ENCODE assay signal across 29 cellular contexts in genomic region chr2:220707261-220707660, GRCh38.
"Had no signal": no experiment of that assay in that cellular context is flagged by ENCODE, and none has a peak within 500 bp of the region (broad histone marks: within the 10 kb centered on the region; RNA-seq: fewer than 3 reads in every experiment).

No MANE protein-coding gene starts in this region.

- H3K4me1 Mint-ChIP-seq: stimulated activated effector memory CD8-positive, alpha-beta T cell treated with anti-CD3 and anti-CD28 coated beads, Interleukin-12 subunit alpha, Interleukin-12 subunit beta, amount 100 ng/mL, for 72 hours; stimulated activated memory B cell treated with anti-CD40 and anti-IgM and Interleukin-4, amounts not matched to agents 10 μg/mL and 1 μg/mL and 100 μg/mL, for 72 hours; stimulated activated naive B cell treated with anti-CD40 and anti-IgM and Interleukin-4, amounts not matched to agents 10 μg/mL and 1 μg/mL and 100 μg/mL, for 72 hours; stimulated activated naive CD8-positive, alpha-beta T cell treated with anti-CD3 and anti-CD28 coated beads, Interleukin-15, amount 100 ng/mL, for 72 hours had no signal

- H3K27me3 ChIP-seq: stomach, suprapubic skin, testis, thyroid gland, tibial artery, tibial nerve, transverse colon, upper lobe of left lung, uterus, vagina had no signal

- H3K36me3 Mint-ChIP-seq: stimulated activated effector memory CD8-positive, alpha-beta T cell treated with anti-CD3 and anti-CD28 coated beads, Interleukin-12 subunit alpha, Interleukin-12 subunit beta, amount 100 ng/mL, for 72 hours; stimulated activated memory B cell treated with anti-CD40 and anti-IgM and Interleukin-4, amounts not matched to agents 10 μg/mL and 1 μg/mL and 100 μg/mL, for 72 hours; stimulated activated naive B cell treated with anti-CD40 and anti-IgM and Interleukin-4, amounts not matched to agents 10 μg/mL and 1 μg/mL and 100 μg/mL, for 72 hours; type B pancreatic cell had no signal

- H3K4me1 ChIP-seq: stomach, suprapubic skin, testis, thyroid gland, tibial artery, tibial nerve, transverse colon, upper lobe of left lung, upper lobe of right lung, uterus, vagina had no signal

- H3K4me3 Mint-ChIP-seq: stimulated activated effector memory CD8-positive, alpha-beta T cell treated with anti-CD3 and anti-CD28 coated beads, Interleukin-12 subunit alpha, Interleukin-12 subunit beta, amount 100 ng/mL, for 72 hours; stimulated activated memory B cell treated with anti-CD40 and anti-IgM and Interleukin-4, amounts not matched to agents 10 μg/mL and 1 μg/mL and 100 μg/mL, for 72 hours; stimulated activated naive B cell treated with anti-CD40 and anti-IgM and Interleukin-4, amounts not matched to agents 10 μg/mL and 1 μg/mL and 100 μg/mL, for 72 hours; stimulated activated naive CD8-positive, alpha-beta T cell treated with anti-CD3 and anti-CD28 coated beads, Interleukin-15, amount 100 ng/mL, for 72 hours; stimulated activated naive CD8-positive, alpha-beta T cell treated with anti-CD3 and anti-CD28 coated beads, Interleukin-15, Interleukin-2, amounts not matched to agents 100 ng/mL and 50 ng/mL, for 24 hours; type B pancreatic cell had no signal

- H3K4me3 ChIP-seq: stomach, suprapubic skin, testis, thoracic aorta, thyroid gland, tibial artery, tibial nerve, transverse colon, upper lobe of left lung, upper lobe of right lung, uterus, vagina had no signal

- FAIRE-seq: urothelium cell line had no signal

- DNase-seq: stimulated activated CD4-positive, alpha-beta T cell treated with anti-CD3 and anti-CD28 coated beads, Interleukin-2, amount 100 ng/mL, for 24 hours; stimulated activated CD4-positive, alpha-beta T cell treated with anti-CD3 and anti-CD28 coated beads, Interleukin-2, amount 100 ng/mL, for 48 hours; stimulated activated CD4-positive, alpha-beta T cell treated with anti-CD3 and anti-CD28 coated beads, Interleukin-4, amount 100 ng/mL, for 1 hour; stimulated activated CD4-positive, alpha-beta T cell treated with anti-CD3 and anti-CD28 coated beads, Interleukin-4, amount 100 ng/mL, for 24 hours; stimulated activated CD4-positive, alpha-beta T cell treated with anti-CD3 and anti-CD28 coated beads, Interleukin-4, amount 100 ng/mL, for 4 hours; stimulated activated naive B cell treated with anti-CD40 and anti-IgM and Interleukin-4, amounts not matched to agents 10 μg/mL and 1 μg/mL and 100 μg/mL, for 72 hours; stimulated activated naive CD4-positive, alpha-beta T cell; stimulated activated naive CD4-positive, alpha-beta T cell treated with Interleukin-2 at 50 U/mL for 16 hours; stimulated activated naive CD8-positive, alpha-beta T cell treated with anti-CD3 and anti-CD28 coated beads, Interleukin-15, amount 100 ng/mL, for 72 hours; stimulated activated naive CD8-positive, alpha-beta T cell treated with anti-CD3 and anti-CD28 coated beads, Interleukin-15, Interleukin-2, amounts not matched to agents 100 U/mL and 50 U/mL, for 24 hours; stomach; substantia nigra; testis; thyroid gland; tibial artery; transverse colon; trophoblast cell; upper lobe of left lung; upper lobe of right lung; uterus had no signal

- H3K9me3 ChIP-seq: stomach, suprapubic skin, testis, thoracic aorta, thyroid gland, tibial artery, tibial nerve, transverse colon, upper lobe of left lung, upper lobe of right lung, uterus, vagina had no signal

- H3K27me3 Mint-ChIP-seq: stimulated activated naive CD8-positive, alpha-beta T cell treated with anti-CD3 and anti-CD28 coated beads, Interleukin-15, amount 100 ng/mL, for 72 hours; type B pancreatic cell had no signal

- H3K36me3 ChIP-seq: stomach, suprapubic skin, thoracic aorta, thyroid gland, tibial artery, tibial nerve, transverse colon, upper lobe of left lung, upper lobe of right lung, uterus, vagina had no signal

- H3K27ac ChIP-seq: stomach, suprapubic skin, testis, thoracic aorta, thyroid gland, tibial artery, tibial nerve, transverse colon, upper lobe of left lung, upper lobe of right lung, uterus, vagina had no signal

- H3K9me3 Mint-ChIP-seq: stimulated activated effector memory CD8-positive, alpha-beta T cell treated with anti-CD3 and anti-CD28 coated beads, Interleukin-12 subunit alpha, Interleukin-12 subunit beta, amount 100 ng/mL, for 72 hours; type B pancreatic cell had no signal

- H3K27ac Mint-ChIP-seq: stimulated activated effector memory CD8-positive, alpha-beta T cell treated with anti-CD3 and anti-CD28 coated beads, Interleukin-12 subunit alpha, Interleukin-12 subunit beta, amount 100 ng/mL, for 72 hours; stimulated activated memory B cell treated with anti-CD40 and anti-IgM and Interleukin-4, amounts not matched to agents 10 μg/mL and 1 μg/mL and 100 μg/mL, for 72 hours; stimulated activated naive B cell treated with anti-CD40 and anti-IgM and Interleukin-4, amounts not matched to agents 10 μg/mL and 1 μg/mL and 100 μg/mL, for 72 hours; stimulated activated naive CD8-positive, alpha-beta T cell treated with anti-CD3 and anti-CD28 coated beads, Interleukin-15, amount 100 ng/mL, for 72 hours; stimulated activated naive CD8-positive, alpha-beta T cell treated with anti-CD3 and anti-CD28 coated beads, Interleukin-15, Interleukin-2, amounts not matched to agents 100 ng/mL and 50 ng/mL, for 24 hours; type B pancreatic cell had no signal
